ENCODE assay signal across 24 cellular contexts in genomic region chr17:3576970-3577369, GRCh38. TPM values are rescaled to one million over a fixed set of nuclear protein-coding genes. Genes with fewer than 3 reads are reported as not detected.
"Had no signal": no experiment of that assay in that cellular context is flagged by ENCODE, and none has a peak within 500 bp of the region (broad histone marks: within the 10 kb centered on the region; RNA-seq: fewer than 3 reads in every experiment).

No MANE protein-coding gene starts in this region.

- ATAC-seq: foreskin keratinocyte; gastroesophageal sphincter; heart left ventricle; left colon; stimulated activated memory B cell treated with anti-CD40 and anti-IgM and Interleukin-4, amounts not matched to agents 10 μg/mL and 1 μg/mL and 100 μg/mL, for 72 hours; stimulated activated naive CD8-positive, alpha-beta T cell treated with anti-CD3 and anti-CD28 coated beads, Interleukin-15, Interleukin-2, amounts not matched to agents 100 U/mL and 50 U/mL, for 24 hours had no signal

- H3K27ac ChIP-seq: dorsolateral prefrontal cortex, esophagus muscularis mucosa, gastroesophageal sphincter, heart left ventricle, hepatocyte, prostate gland, sigmoid colon, testis, transverse colon had no signal

- H3K4me1 Mint-ChIP-seq: memory B cell; nephron; stimulated activated memory B cell treated with anti-CD40 and anti-IgM and Interleukin-4, amounts not matched to agents 10 μg/mL and 1 μg/mL and 100 μg/mL, for 72 hours had no signal

- H3K27ac Mint-ChIP-seq: memory B cell; nephron; stimulated activated memory B cell treated with anti-CD40 and anti-IgM and Interleukin-4, amounts not matched to agents 10 μg/mL and 1 μg/mL and 100 μg/mL, for 72 hours had no signal

- FAIRE-seq: endothelial cell of umbilical vein, islet of Langerhans had no signal

- H3K27me3 ChIP-seq: dorsolateral prefrontal cortex, esophagus muscularis mucosa, foreskin keratinocyte, gastroesophageal sphincter, heart left ventricle, hepatocyte, sigmoid colon, testis, transverse colon had no signal

- H3K4me3 ChIP-seq: dorsolateral prefrontal cortex, esophagus muscularis mucosa, gastroesophageal sphincter, heart left ventricle, hepatocyte, lung, prostate gland, sigmoid colon, testis, transverse colon had no signal

- H3K27me3 Mint-ChIP-seq: memory B cell; stimulated activated memory B cell treated with anti-CD40 and anti-IgM and Interleukin-4, amounts not matched to agents 10 μg/mL and 1 μg/mL and 100 μg/mL, for 72 hours had no signal

- H3K4me2 ChIP-seq: hepatocyte had no signal

- DNase-seq: dorsolateral prefrontal cortex; effector CD4-positive, alpha-beta T cell; foreskin keratinocyte; heart left ventricle; kidney glomerular epithelial cell; left colon; nucleus accumbens; sigmoid colon; stimulated activated CD4-positive, alpha-beta T cell treated with anti-CD3 and anti-CD28 coated beads, Interleukin-2, amount 100 ng/mL, for 24 hours; stimulated activated CD4-positive, alpha-beta T cell treated with anti-CD3 and anti-CD28 coated beads, Interleukin-4, amount 100 ng/mL, for 24 hours; stimulated activated naive CD8-positive, alpha-beta T cell treated with anti-CD3 and anti-CD28 coated beads, Interleukin-15, Interleukin-2, amounts not matched to agents 100 U/mL and 50 U/mL, for 24 hours; substantia nigra; testis; transverse colon had no signal

- H3K36me3 ChIP-seq: prostate gland, transverse colon had no signal

- H3K9me3 Mint-ChIP-seq: memory B cell; nephron; stimulated activated memory B cell treated with anti-CD40 and anti-IgM and Interleukin-4, amounts not matched to agents 10 μg/mL and 1 μg/mL and 100 μg/mL, for 72 hours had no signal

- H3K9me3 ChIP-seq: esophagus muscularis mucosa, gastroesophageal sphincter, heart left ventricle, prostate gland, sigmoid colon, testis, transverse colon had no signal

- H3K79me2 ChIP-seq: hepatocyte had no signal

- H3K4me1 ChIP-seq: esophagus muscularis mucosa, gastroesophageal sphincter, heart left ventricle, prostate gland, sigmoid colon, testis, transverse colon had no signal

- H2AFZ ChIP-seq: hepatocyte had no signal

- H3K4me3 Mint-ChIP-seq: memory B cell; nephron; stimulated activated memory B cell treated with anti-CD40 and anti-IgM and Interleukin-4, amounts not matched to agents 10 μg/mL and 1 μg/mL and 100 μg/mL, for 72 hours had no signal

RNA-seq across cellular contexts. Expression of gene TRPV3, which starts 19.4 kb away (rescaled TPM):
- total RNA-seq: endothelial cell of umbilical vein had no signal
